Comparison of ENCODE assay signal across 1 cellular context in the genomic region with DNA sequence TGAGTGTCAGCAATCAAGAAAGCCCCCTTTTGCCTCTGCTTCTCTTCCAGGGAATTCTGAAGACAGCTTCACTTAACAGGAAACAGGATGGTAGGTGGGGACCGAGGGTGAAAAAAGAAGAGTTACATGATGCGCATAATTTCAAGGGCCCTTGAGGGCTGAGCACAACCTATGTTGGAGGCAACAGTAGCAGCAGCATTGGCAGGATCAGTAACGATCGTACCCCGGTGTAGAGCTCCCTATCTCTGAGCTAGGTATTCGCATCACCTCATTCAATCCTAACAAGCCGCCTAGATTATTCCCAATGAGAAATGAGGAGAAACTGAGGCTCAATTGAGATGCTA.
TF ChIP-seq lines count a peak whose summit lies in the region.

No MANE protein-coding gene starts in this region.

TF ChIP-seq in H1, 55 proteins besides CTCF, POLR2A, EP300 and RAD21:
- TF ChIP-seq KDM4A (IDR thresholded peaks at IDR 0.05; ENCODE audit: low read depth, low read length, severe bottlenecking) (peak; percentile 57), NRF1 (IDR thresholded peaks at IDR 0.05; ENCODE audit: low read depth, low read length) (no peak)
